In genomic region chr3:12994607-12995388, GRCh38 we compare ENCODE assay signal across 1 cellular context.
TF ChIP-seq lines count a peak whose summit lies in the region.

No MANE protein-coding gene starts in this region.

TF ChIP-seq in HepG2, 621 proteins besides CTCF, POLR2A, EP300 and RAD21 (continued from another document and continues in another):
- TF ChIP-seq PBX3 (CRISPR knock-in tag; IDR thresholded peaks at IDR 0.05; ENCODE audit: borderline replicate concordance): no peak
- TF ChIP-seq, protein P1, sequence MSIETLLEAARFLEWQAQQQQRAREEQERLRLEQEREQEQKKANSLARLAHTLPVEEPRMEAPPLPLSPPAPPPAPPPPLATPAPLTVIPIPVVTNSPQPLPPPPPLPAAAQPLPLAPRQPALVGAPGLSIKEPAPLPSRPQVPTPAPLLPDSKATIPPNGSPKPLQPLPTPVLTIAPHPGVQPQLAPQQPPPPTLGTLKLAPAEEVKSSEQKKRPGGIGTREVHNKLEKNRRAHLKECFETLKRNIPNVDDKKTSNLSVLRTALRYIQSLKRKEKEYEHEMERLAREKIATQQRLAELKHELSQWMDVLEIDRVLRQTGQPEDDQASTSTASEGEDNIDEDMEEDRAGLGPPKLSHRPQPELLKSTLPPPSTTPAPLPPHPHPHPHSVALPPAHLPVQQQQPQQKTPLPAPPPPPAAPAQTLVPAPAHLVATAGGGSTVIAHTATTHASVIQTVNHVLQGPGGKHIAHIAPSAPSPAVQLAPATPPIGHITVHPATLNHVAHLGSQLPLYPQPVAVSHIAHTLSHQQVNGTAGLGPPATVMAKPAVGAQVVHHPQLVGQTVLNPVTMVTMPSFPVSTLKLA (IDR thresholded peaks at IDR 0.05): no peak
- TF ChIP-seq, protein P2, sequence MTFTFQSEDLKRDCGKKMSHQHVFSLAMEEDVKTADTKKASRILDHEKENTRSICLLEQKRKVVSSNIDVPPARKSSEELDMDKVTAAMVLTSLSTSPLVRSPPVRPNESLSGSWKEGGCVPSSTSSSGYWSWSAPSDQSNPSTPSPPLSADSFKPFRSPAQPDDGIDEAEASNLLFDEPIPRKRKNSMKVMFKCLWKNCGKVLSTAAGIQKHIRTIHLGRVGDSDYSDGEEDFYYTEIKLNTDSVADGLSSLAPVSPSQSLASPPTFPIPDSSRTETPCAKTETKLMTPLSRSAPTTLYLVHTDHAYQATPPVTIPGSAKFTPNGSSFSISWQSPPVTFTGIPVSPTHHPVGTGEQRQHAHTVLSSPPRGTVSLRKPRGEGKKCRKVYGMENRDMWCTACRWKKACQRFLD (CRISPR knock-in tag; IDR thresholded peaks at IDR 0.05; ENCODE audit: borderline replicate concordance): no peak
- TF ChIP-seq PTBP1 (IDR thresholded peaks at IDR 0.05; ENCODE audit: low read depth, low read length, poor library complexity, severe bottlenecking): peak; percentile 72
- TF ChIP-seq ZNF460 (CRISPR knock-in tag; IDR thresholded peaks at IDR 0.05; ENCODE audit: borderline replicate concordance): 0 out of 2 replicates have a peak, but pooled peaks have one; percentile 12
- no peak for TF ChIP-seq THYN1 (CRISPR knock-in tag; IDR thresholded peaks at IDR 0.05; ENCODE audit: borderline replicate concordance, low read depth)
- TF ChIP-seq SNAPC2 (CRISPR knock-in tag; IDR thresholded peaks at IDR 0.05): no peak
- peak; percentile 78 for TF ChIP-seq SKI (IDR thresholded peaks at IDR 0.05; ENCODE audit: partially characterized antibody)
- TF ChIP-seq FOXC1 (CRISPR knock-in tag; IDR thresholded peaks at IDR 0.05; ENCODE audit: borderline replicate concordance): peak; percentile 81
- TF ChIP-seq, protein P3, sequence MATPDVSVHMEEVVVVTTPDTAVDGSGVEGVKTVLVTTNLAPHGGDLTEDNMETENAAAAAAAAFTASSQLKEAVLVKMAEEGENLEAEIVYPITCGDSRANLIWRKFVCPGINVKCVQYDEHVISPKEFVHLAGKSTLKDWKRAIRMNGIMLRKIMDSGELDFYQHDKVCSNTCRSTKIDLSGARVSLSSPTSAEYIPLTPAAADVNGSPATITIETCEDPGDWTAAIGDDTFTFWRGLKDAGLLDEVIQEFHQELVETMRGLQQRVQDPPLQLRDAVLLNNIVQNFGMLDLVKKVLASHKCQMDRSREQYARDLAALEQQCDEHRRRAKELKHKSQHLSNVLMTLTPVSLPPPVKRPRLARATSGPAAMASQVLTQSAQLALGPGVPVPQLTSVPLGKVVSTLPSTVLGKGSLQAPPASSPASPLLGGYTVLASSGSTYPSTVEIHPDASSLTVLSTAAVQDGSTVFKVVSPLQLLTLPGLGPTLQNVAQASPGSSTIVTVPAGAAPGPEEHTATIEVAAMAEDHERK (CRISPR knock-in tag; IDR thresholded peaks at IDR 0.05; ENCODE audit: low read depth): no peak
- TF ChIP-seq, protein P4, sequence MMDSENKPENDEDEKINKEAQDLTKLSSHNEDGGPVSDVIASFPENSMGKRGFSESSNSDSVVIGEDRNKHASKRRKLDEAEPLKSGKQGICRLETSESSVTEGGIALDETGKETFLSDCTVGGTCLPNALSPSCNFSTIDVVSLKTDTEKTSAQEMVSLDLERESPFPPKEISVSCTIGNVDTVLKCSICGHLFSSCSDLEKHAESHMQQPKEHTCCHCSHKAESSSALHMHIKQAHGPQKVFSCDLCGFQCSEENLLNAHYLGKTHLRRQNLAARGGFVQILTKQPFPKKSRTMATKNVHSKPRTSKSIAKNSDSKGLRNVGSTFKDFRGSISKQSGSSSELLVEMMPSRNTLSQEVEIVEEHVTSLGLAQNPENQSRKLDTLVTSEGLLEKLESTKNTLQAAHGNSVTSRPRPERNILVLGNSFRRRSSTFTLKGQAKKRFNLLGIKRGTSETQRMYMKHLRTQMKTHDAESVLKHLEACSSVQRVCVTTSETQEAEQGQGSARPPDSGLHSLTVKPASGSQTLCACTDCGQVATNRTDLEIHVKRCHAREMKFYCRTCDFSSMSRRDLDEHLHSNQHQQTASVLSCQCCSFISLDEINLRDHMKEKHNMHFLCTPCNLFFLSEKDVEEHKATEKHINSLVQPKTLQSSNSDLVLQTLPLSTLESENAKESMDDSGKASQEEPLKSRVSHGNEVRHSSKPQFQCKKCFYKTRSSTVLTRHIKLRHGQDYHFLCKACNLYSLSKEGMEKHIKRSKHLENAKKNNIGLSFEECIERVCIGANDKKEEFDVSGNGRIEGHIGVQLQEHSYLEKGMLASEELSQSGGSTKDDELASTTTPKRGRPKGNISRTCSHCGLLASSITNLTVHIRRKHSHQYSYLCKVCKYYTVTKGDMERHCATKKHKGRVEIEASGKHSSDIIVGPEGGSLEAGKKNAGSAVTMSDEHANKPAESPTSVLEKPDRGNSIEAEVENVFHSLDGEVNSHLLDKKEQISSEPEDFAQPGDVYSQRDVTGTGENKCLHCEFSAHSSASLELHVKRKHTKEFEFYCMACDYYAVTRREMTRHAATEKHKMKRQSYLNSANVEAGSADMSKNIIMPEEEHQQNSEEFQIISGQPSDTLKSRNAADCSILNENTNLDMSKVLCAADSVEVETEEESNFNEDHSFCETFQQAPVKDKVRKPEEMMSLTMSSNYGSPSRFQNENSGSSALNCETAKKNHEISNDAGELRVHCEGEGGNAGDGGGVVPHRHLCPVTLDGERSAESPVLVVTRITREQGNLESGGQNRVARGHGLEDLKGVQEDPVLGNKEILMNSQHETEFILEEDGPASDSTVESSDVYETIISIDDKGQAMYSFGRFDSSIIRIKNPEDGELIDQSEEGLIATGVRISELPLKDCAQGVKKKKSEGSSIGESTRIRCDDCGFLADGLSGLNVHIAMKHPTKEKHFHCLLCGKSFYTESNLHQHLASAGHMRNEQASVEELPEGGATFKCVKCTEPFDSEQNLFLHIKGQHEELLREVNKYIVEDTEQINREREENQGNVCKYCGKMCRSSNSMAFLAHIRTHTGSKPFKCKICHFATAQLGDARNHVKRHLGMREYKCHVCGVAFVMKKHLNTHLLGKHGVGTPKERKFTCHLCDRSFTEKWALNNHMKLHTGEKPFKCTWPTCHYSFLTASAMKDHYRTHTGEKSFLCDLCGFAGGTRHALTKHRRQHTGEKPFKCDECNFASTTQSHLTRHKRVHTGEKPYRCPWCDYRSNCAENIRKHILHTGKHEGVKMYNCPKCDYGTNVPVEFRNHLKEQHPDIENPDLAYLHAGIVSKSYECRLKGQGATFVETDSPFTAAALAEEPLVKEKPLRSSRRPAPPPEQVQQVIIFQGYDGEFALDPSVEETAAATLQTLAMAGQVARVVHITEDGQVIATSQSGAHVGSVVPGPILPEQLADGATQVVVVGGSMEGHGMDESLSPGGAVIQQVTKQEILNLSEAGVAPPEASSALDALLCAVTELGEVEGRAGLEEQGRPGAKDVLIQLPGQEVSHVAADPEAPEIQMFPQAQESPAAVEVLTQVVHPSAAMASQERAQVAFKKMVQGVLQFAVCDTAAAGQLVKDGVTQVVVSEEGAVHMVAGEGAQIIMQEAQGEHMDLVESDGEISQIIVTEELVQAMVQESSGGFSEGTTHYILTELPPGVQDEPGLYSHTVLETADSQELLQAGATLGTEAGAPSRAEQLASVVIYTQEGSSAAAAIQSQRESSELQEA (CRISPR knock-in tag; IDR thresholded peaks at IDR 0.05; ENCODE audit: not compliant biosample characterization): no peak
- TF ChIP-seq, protein P5, sequence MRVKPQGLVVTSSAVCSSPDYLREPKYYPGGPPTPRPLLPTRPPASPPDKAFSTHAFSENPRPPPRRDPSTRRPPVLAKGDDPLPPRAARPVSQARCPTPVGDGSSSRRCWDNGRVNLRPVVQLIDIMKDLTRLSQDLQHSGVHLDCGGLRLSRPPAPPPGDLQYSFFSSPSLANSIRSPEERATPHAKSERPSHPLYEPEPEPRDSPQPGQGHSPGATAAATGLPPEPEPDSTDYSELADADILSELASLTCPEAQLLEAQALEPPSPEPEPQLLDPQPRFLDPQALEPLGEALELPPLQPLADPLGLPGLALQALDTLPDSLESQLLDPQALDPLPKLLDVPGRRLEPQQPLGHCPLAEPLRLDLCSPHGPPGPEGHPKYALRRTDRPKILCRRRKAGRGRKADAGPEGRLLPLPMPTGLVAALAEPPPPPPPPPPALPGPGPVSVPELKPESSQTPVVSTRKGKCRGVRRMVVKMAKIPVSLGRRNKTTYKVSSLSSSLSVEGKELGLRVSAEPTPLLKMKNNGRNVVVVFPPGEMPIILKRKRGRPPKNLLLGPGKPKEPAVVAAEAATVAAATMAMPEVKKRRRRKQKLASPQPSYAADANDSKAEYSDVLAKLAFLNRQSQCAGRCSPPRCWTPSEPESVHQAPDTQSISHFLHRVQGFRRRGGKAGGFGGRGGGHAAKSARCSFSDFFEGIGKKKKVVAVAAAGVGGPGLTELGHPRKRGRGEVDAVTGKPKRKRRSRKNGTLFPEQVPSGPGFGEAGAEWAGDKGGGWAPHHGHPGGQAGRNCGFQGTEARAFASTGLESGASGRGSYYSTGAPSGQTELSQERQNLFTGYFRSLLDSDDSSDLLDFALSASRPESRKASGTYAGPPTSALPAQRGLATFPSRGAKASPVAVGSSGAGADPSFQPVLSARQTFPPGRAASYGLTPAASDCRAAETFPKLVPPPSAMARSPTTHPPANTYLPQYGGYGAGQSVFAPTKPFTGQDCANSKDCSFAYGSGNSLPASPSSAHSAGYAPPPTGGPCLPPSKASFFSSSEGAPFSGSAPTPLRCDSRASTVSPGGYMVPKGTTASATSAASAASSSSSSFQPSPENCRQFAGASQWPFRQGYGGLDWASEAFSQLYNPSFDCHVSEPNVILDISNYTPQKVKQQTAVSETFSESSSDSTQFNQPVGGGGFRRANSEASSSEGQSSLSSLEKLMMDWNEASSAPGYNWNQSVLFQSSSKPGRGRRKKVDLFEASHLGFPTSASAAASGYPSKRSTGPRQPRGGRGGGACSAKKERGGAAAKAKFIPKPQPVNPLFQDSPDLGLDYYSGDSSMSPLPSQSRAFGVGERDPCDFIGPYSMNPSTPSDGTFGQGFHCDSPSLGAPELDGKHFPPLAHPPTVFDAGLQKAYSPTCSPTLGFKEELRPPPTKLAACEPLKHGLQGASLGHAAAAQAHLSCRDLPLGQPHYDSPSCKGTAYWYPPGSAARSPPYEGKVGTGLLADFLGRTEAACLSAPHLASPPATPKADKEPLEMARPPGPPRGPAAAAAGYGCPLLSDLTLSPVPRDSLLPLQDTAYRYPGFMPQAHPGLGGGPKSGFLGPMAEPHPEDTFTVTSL (CRISPR knock-in tag; IDR thresholded peaks at IDR 0.05; ENCODE audit: borderline replicate concordance): 0 out of 2 replicates have a peak, but pooled peaks have one; percentile 41
- TF ChIP-seq MBD4 (IDR thresholded peaks at IDR 0.05; ENCODE audit: borderline replicate concordance, low read length): no peak
- TF ChIP-seq ZNF598 (CRISPR knock-in tag; IDR thresholded peaks at IDR 0.05; ENCODE audit: borderline replicate concordance): no peak
- TF ChIP-seq DNMT1 (CRISPR knock-in tag; IDR thresholded peaks at IDR 0.05): no peak
- TF ChIP-seq ARID2 (CRISPR knock-in tag; IDR thresholded peaks at IDR 0.05; ENCODE audit: borderline replicate concordance): no peak
- TF ChIP-seq, protein P6, sequence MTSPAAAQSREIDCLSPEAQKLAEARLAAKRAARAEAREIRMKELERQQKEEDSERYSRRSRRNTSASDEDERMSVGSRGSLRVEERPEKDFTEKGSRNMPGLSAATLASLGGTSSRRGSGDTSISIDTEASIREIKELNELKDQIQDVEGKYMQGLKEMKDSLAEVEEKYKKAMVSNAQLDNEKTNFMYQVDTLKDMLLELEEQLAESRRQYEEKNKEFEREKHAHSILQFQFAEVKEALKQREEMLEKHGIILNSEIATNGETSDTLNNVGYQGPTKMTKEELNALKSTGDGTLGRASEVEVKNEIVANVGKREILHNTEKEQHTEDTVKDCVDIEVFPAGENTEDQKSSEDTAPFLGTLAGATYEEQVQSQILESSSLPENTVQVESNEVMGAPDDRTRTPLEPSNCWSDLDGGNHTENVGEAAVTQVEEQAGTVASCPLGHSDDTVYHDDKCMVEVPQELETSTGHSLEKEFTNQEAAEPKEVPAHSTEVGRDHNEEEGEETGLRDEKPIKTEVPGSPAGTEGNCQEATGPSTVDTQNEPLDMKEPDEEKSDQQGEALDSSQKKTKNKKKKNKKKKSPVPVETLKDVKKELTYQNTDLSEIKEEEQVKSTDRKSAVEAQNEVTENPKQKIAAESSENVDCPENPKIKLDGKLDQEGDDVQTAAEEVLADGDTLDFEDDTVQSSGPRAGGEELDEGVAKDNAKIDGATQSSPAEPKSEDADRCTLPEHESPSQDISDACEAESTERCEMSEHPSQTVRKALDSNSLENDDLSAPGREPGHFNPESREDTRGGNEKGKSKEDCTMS (CRISPR knock-in tag; conservative IDR thresholded peaks at IDR 0.05): no peak
- TF ChIP-seq STAT5B (CRISPR knock-in tag; IDR thresholded peaks at IDR 0.05): no peak
- TF ChIP-seq KMT2A (CRISPR knock-in tag; IDR thresholded peaks at IDR 0.05): peak; percentile 55
- no peak for TF ChIP-seq ZNF496 (CRISPR knock-in tag; IDR thresholded peaks at IDR 0.05; ENCODE audit: insufficient replicate concordance)
- peak; percentile 60; the same call in 1 of the 2 replicates for TF ChIP-seq SIN3A (IDR thresholded peaks at IDR 0.05; ENCODE audit: borderline replicate concordance, low read depth, low read length)
